Comparison of ENCODE assay signal across 8 cellular contexts in genomic region chr11:46277623-46278386, GRCh38. TPM values are rescaled to one million over a fixed set of nuclear protein-coding genes. Genes with fewer than 3 reads are reported as not detected.
DNase-seq lines count a peak whose midpoint lies in the region; ATAC-seq and TF ChIP-seq lines count a peak whose summit lies in the region.

A gene with protein sequence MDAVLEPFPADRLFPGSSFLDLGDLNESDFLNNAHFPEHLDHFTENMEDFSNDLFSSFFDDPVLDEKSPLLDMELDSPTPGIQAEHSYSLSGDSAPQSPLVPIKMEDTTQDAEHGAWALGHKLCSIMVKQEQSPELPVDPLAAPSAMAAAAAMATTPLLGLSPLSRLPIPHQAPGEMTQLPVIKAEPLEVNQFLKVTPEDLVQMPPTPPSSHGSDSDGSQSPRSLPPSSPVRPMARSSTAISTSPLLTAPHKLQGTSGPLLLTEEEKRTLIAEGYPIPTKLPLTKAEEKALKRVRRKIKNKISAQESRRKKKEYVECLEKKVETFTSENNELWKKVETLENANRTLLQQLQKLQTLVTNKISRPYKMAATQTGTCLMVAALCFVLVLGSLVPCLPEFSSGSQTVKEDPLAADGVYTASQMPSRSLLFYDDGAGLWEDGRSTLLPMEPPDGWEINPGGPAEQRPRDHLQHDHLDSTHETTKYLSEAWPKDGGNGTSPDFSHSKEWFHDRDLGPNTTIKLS (plus strand): TSS chr11:46277662. CDS start chr11:46278112, 450 bp downstream.

- TF ChIP-seq CTCF in SK-N-SH (IDR thresholded peaks at IDR 0.05) = no peak
- TF ChIP-seq CTCF in left ventricle myocardium inferior (IDR thresholded peaks at IDR 0.05; ENCODE audit: borderline replicate concordance) = no peak

- peaks cover 30% of the 10 kb centered on the region for H4K20me1 ChIP-seq in SK-N-SH (ENCODE audit: insufficient read depth)
- H4K20me1 ChIP-seq in Karpas-422 (ENCODE audit: insufficient read depth, low read depth, low read length) = no peaks in the 10 kb centered on the region

- POLR2A ChIA-PET in SK-N-SH (lab: Yijun Ruan, JAX) = interaction anchor here (1.4 kb wide), 1 partner anchor 34 kb away, joined by 8 read pairs; no protein-coding TSS in a partner anchor

- H3K36me3 ChIP-seq in SK-N-SH (replicated peaks in 1 of 2; ENCODE audit: control insufficient read depth in 1 of 2, insufficient read depth in 2 of 2, low read length in 1 of 2) (peaks cover 0 to 11% of the 10 kb centered on the region in 2 experiments), left ventricle myocardium inferior (no peaks in the 10 kb centered on the region), skeletal muscle satellite cell (ENCODE audit: insufficient read depth, low read length) (peaks cover 7% of the 10 kb centered on the region), Karpas-422 (ENCODE audit: insufficient read depth, low read length) (no peaks in the 10 kb centered on the region)

- H3K9ac ChIP-seq in SK-N-SH (peak within 1 kb of the TSS; percentile 95), skeletal muscle satellite cell (ENCODE audit: low read depth, low read length) (peak within 1 kb of the TSS; percentile 89), Karpas-422 (ENCODE audit: low read length) (no peak within 1 kb of the TSS)

- H3K4me2 ChIP-seq in SK-N-SH (peak within 1 kb of the TSS; percentile 88), skeletal muscle satellite cell (ENCODE audit: low read length) (peak within 1 kb of the TSS; percentile 90), Karpas-422 (ENCODE audit: low read depth, low read length, poor library complexity, severe bottlenecking) (no peak within 1 kb of the TSS)

- TF ChIP-seq RAD21 in SK-N-SH (IDR thresholded peaks at IDR 0.05; ENCODE audit: low read length) = no peak

- CTCF ChIA-PET in SK-N-SH (lab: Yijun Ruan, JAX) = interaction anchor here (0.7 to 5.4 kb wide), 11 partner anchors 12 to 39 kb away, joined by 3 to 36 read pairs (median 6); no protein-coding TSS in a partner anchor

- DNase-seq in DMS153 (lab: John Stamatoyannopoulos, UW) (peak; percentile 33), DMS153 treated with DMSO at 0.1 percent for 48 hours (lab: John Stamatoyannopoulos, UW; ENCODE audit: unreplicated experiment) (no peak), SK-N-SH (peak; percentile 79), left ventricle myocardium inferior (peak; percentile 60), Karpas-422 (no peak), hippocampal formation (lab: John Stamatoyannopoulos, UW) (no peak)

- H3K27ac ChIP-seq in SK-N-SH (ENCODE audit: low read depth in 2 of 2, low read length in 1 of 2) = peak within 1 kb of the TSS; percentile 8 to 84; a peak in 3 of 4 replicates
- H3K27ac ChIP-seq in left ventricle myocardium inferior (replicated peaks) = peak within 1 kb of the TSS; percentile 91
- H3K27ac ChIP-seq in Karpas-422 (ENCODE audit: low read length) = no peak within 1 kb of the TSS

- H2AFZ ChIP-seq in SK-N-SH (ENCODE audit: low read depth) = peak within 1 kb of the TSS; percentile 59; the same call in 1 of the 2 replicates
- H2AFZ ChIP-seq in Karpas-422 (ENCODE audit: low read length) = no peak within 1 kb of the TSS

- ATAC-seq in GM18517 (IDR thresholded peaks at IDR 0.05; ENCODE audit: unreplicated experiment) = no peak

- no peaks in the 10 kb centered on the region for H3K9me3 ChIP-seq in SK-N-SH
- H3K9me3 ChIP-seq in left ventricle myocardium inferior (replicated peaks) = no peaks in the 10 kb centered on the region
- no peaks in the 10 kb centered on the region for H3K9me3 ChIP-seq in skeletal muscle satellite cell (replicated peaks; ENCODE audit: low read length)
- H3K9me3 ChIP-seq in Karpas-422 (ENCODE audit: low read length) = no peaks in the 10 kb centered on the region

- no peak for TF ChIP-seq EP300 in SK-N-SH (IDR thresholded peaks at IDR 0.05; ENCODE audit: borderline replicate concordance in 1 of 2, low read depth in 1 of 2, low read length in 1 of 2)

- no peaks in the 10 kb centered on the region for H3K9me2 ChIP-seq in SK-N-SH
- H3K9me2 ChIP-seq in Karpas-422 (replicated peaks; ENCODE audit: insufficient read depth, low read length) = no peaks in the 10 kb centered on the region

- H3K79me2 ChIP-seq in SK-N-SH (ENCODE audit: insufficient read depth) = peaks cover 54% of the 10 kb centered on the region
- no peaks in the 10 kb centered on the region for H3K79me2 ChIP-seq in Karpas-422 (ENCODE audit: low read length)

- H3K4me1 ChIP-seq in SK-N-SH (ENCODE audit: control insufficient read depth in 1 of 2, insufficient read depth in 2 of 2, low read depth in 1 of 2, low read length in 1 of 2) (peaks cover 26 to 40% of the 10 kb centered on the region in 2 experiments), left ventricle myocardium inferior (peaks cover 93% of the 10 kb centered on the region), skeletal muscle satellite cell (ENCODE audit: control insufficient read depth, insufficient read depth, low read length) (peaks cover 61% of the 10 kb centered on the region), Karpas-422 (ENCODE audit: low read length) (peaks cover 10% of the 10 kb centered on the region)

- H3K4me3 ChIP-seq in SK-N-SH (ENCODE audit: low read depth in 2 of 2, low read length in 1 of 2) = peak within 1 kb of the TSS; percentile 76 to 87
- peak within 1 kb of the TSS; percentile 89 for H3K4me3 ChIP-seq in left ventricle myocardium inferior
- peak within 1 kb of the TSS; percentile 87 for H3K4me3 ChIP-seq in skeletal muscle satellite cell (ENCODE audit: low read length)
- no peak within 1 kb of the TSS for H3K4me3 ChIP-seq in Karpas-422 (ENCODE audit: low read length)

- H3K27me3 ChIP-seq in SK-N-SH (ENCODE audit: insufficient read depth) = no peaks in the 10 kb centered on the region
- no peaks in the 10 kb centered on the region for H3K27me3 ChIP-seq in left ventricle myocardium inferior (ENCODE audit: low read depth)
- no peaks in the 10 kb centered on the region for H3K27me3 ChIP-seq in skeletal muscle satellite cell (ENCODE audit: control insufficient read depth, insufficient read depth, low read length)
- H3K27me3 ChIP-seq in Karpas-422 (ENCODE audit: low read length) = no peaks in the 10 kb centered on the region

- peaks cover 12% of the 10 kb centered on the region for H3F3A ChIP-seq in SK-N-SH (replicated peaks; ENCODE audit: insufficient read depth)

- WGBS in SK-N-SH (ENCODE audit: low lambda C conversion rate) = 5% methylated on average over 16 of the region's 61 CpGs

- intact Hi-C loops in left ventricle myocardium inferior (cut with micrococcal nuclease) = no loop called here

TF ChIP-seq in SK-N-SH, 30 proteins besides CTCF, POLR2A, EP300 and RAD21 (continues in another document):
- TF ChIP-seq MXI1 (IDR thresholded peaks at IDR 0.05; ENCODE audit: low read depth, low read length) (no peak), POLR2AphosphoS5 (IDR thresholded peaks at IDR 0.05; ENCODE audit: low read depth, low read length) (peak; percentile 83; the same call in 1 of the 2 replicates), FOSL2 (IDR thresholded peaks at IDR 0.05; ENCODE audit: borderline replicate concordance, low read depth) (no peak), TAF1 (IDR thresholded peaks at IDR 0.05; ENCODE audit: borderline replicate concordance, low read depth, low read length) (peak; percentile 61), JUND (IDR thresholded peaks at IDR 0.05) (no peak), NRF1 (IDR thresholded peaks at IDR 0.05; ENCODE audit: low read depth, low read length) (no peak), ELF1 (IDR thresholded peaks at IDR 0.05) (no peak), TCF12 (IDR thresholded peaks at IDR 0.05) (no peak)
- TF ChIP-seq, protein P1, sequence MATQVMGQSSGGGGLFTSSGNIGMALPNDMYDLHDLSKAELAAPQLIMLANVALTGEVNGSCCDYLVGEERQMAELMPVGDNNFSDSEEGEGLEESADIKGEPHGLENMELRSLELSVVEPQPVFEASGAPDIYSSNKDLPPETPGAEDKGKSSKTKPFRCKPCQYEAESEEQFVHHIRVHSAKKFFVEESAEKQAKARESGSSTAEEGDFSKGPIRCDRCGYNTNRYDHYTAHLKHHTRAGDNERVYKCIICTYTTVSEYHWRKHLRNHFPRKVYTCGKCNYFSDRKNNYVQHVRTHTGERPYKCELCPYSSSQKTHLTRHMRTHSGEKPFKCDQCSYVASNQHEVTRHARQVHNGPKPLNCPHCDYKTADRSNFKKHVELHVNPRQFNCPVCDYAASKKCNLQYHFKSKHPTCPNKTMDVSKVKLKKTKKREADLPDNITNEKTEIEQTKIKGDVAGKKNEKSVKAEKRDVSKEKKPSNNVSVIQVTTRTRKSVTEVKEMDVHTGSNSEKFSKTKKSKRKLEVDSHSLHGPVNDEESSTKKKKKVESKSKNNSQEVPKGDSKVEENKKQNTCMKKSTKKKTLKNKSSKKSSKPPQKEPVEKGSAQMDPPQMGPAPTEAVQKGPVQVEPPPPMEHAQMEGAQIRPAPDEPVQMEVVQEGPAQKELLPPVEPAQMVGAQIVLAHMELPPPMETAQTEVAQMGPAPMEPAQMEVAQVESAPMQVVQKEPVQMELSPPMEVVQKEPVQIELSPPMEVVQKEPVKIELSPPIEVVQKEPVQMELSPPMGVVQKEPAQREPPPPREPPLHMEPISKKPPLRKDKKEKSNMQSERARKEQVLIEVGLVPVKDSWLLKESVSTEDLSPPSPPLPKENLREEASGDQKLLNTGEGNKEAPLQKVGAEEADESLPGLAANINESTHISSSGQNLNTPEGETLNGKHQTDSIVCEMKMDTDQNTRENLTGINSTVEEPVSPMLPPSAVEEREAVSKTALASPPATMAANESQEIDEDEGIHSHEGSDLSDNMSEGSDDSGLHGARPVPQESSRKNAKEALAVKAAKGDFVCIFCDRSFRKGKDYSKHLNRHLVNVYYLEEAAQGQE (IDR thresholded peaks at IDR 0.05; ENCODE audit: low read depth, low read length) = no peak

RNA-seq across cellular contexts. Expression of the gene that starts here (rescaled TPM):
- 5.6 and 14.0 TPM in 2 replicates for polyA plus RNA-seq in SK-N-SH (2012; rRNA removed)
- 9.9 and 13.3 TPM in 2 replicates for polyA plus RNA-seq in SK-N-SH (2012; cell fraction: cytosol; rRNA removed)
- polyA plus RNA-seq in SK-N-SH (2012; cell fraction: nucleus; rRNA removed) = 14.7 and 17.4 TPM in 2 replicates
- total RNA-seq in left ventricle myocardium inferior = 40.9 TPM
- 10.4 and 18.6 TPM in 2 replicates for total RNA-seq in skeletal muscle satellite cell (2012; rRNA removed)
- total RNA-seq in Karpas-422 (2014; rRNA removed; shearing (Covaris generic); ENCODE audit: low replicate concordance) = not detected in 2 replicates

Comparison
In these comparisons a context has a peak if more than half of its experiments do, and no peak if none do; other contexts are left out.
1. RNA of the gene that starts here (total RNA-seq): 40.9 TPM in left ventricle myocardium inferior (single experiment); not detected in Karpas-422; every median in the first group is over 10 times any median in the second.
2. DNase-seq: peak in DMS153 (single experiment), SK-N-SH (single experiment) and left ventricle myocardium inferior (single experiment); none in DMS153 treated with DMSO at 0.1 percent for 48 hours (single experiment), Karpas-422 (single experiment) and hippocampal formation (0 of 2).